In genomic region chrX:73268463-73268862, GRCh38 we compare ENCODE assay signal across 32 cellular contexts.
"Had no signal": no experiment of that assay in that cellular context is flagged by ENCODE, and none has a peak within 500 bp of the region (broad histone marks: within the 10 kb centered on the region; RNA-seq: fewer than 3 reads in every experiment).

No MANE protein-coding gene starts in this region.

- H3K27me3 ChIP-seq: brain microvascular endothelial cell, cardiac muscle cell, colonic mucosa, esophagus squamous epithelium had no signal

- H3K27ac ChIP-seq: brain microvascular endothelial cell, cardiac muscle cell, colonic mucosa, VCaP had no signal

- DNase-seq: activated CD4-positive, alpha-beta memory T cell treated with anti-CD3 and anti-CD28 coated beads, Interleukin-2, amount 10 ng/mL, durations not matched to agents 7 days and 5 days; activated CD4-positive, alpha-beta T cell treated with anti-CD3 and anti-CD28 coated beads for 1 hour; activated CD4-positive, alpha-beta T cell treated with anti-CD3 and anti-CD28 coated beads for 4 hours; activated CD4-positive, alpha-beta T cell treated with anti-CD3 and anti-CD28 coated beads, Interleukin-2, amount 10 ng/mL, durations not matched to agents 7 days and 5 days; activated CD4-positive, alpha-beta T cell treated with anti-CD3 and anti-CD28 coated beads, Interleukin-2, amount 50 U/mL, for 4 hours; activated CD8-positive, alpha-beta memory T cell treated with anti-CD3 and anti-CD28 coated beads, Interleukin-2, amount 50 U/mL, for 48 hours; activated gamma-delta T cell; activated naive CD4-positive, alpha-beta T cell; activated naive CD4-positive, alpha-beta T cell treated with anti-CD3 and anti-CD28 coated beads, Interleukin-2, amount 10 ng/mL, durations not matched to agents 7 days and 5 days; activated naive CD8-positive, alpha-beta T cell treated with anti-CD3 and anti-CD28 coated beads, Interleukin-2, amount 10 ng/mL, durations not matched to agents 7 days and 5 days; activated T-cell treated with anti-CD3 and anti-CD28 coated beads for 4 hours; activated T-cell treated with anti-CD3 and anti-CD28 coated beads, Interleukin-2, amount 50 U/mL, for 24 hours; activated T-cell treated with anti-CD3 and anti-CD28 coated beads, Interleukin-2, amount 50 U/mL, for 72 hours; amniotic stem cell; anterior cingulate cortex; brain microvascular endothelial cell; central memory CD4-positive, alpha-beta T cell; cerebellar nuclear complex; colonic mucosa; effector CD8-positive, alpha-beta T cell; erythroblast; esophagus squamous epithelium; head of caudate nucleus; T-helper 2 cell had no signal

- H3K4me3 ChIP-seq: cardiac muscle cell, colonic mucosa, esophagus squamous epithelium had no signal

- H3K36me3 ChIP-seq: brain microvascular endothelial cell, cardiac muscle cell, colonic mucosa, esophagus squamous epithelium had no signal

- FAIRE-seq: astrocyte, endometrium, endothelial cell of umbilical vein, frontal cortex had no signal

- H3K9me3 ChIP-seq: colonic mucosa, esophagus squamous epithelium had no signal

- H3K4me1 ChIP-seq: colonic mucosa had no signal

- ATAC-seq: activated naive CD4-positive, alpha-beta T cell treated with anti-CD3 and anti-CD28 coated beads, Interleukin-2, amount 50 U/mL, for 72 hours; activated T-cell treated with anti-CD3 and anti-CD28 coated beads, Interleukin-2, amount 50 U/mL, for 72 hours; WTC11 had no signal
